ENCODE assay signal across 13 cellular contexts in genomic region chr2:11710210-11710609, GRCh38. TPM values are rescaled to one million over a fixed set of nuclear protein-coding genes. Genes with fewer than 3 reads are reported as not detected.
DNase-seq lines count a peak whose midpoint lies in the region; ATAC-seq and TF ChIP-seq lines count a peak whose summit lies in the region.
"Had no signal": no experiment of that assay in that cellular context is flagged by ENCODE, and none has a peak within 500 bp of the region (broad histone marks: within the 10 kb centered on the region; RNA-seq: fewer than 3 reads in every experiment).

No MANE protein-coding gene starts in this region.

- H3K4me3 ChIP-seq in HFF-Myc (replicated peaks; ENCODE audit: low read depth, low read length), result no peak overlapping the region
- H3K4me3 ChIP-seq in ascending aorta, result no peak overlapping the region
- H3K4me3 ChIP-seq in gastroesophageal sphincter, result no peak overlapping the region
- H3K4me3 ChIP-seq: uterus had no signal

- no peaks in the 10 kb centered on the region for H3K9me3 ChIP-seq in ascending aorta
- no peaks in the 10 kb centered on the region for H3K9me3 ChIP-seq in gastroesophageal sphincter
- H3K9me3 ChIP-seq: uterus had no signal

- H3K36me3 ChIP-seq in ascending aorta (no peaks in the 10 kb centered on the region), gastroesophageal sphincter (no peaks in the 10 kb centered on the region)
- H3K36me3 ChIP-seq: uterus had no signal

- H3K27me3 ChIP-seq in ascending aorta (no peaks in the 10 kb centered on the region), gastroesophageal sphincter (no peaks in the 10 kb centered on the region)
- H3K27me3 ChIP-seq: uterus had no signal

- peaks cover 4 to 12% of the 10 kb centered on the region in 2 donors for H3K4me1 ChIP-seq in ascending aorta
- peaks cover 3 to 28% (median 12%) of the 10 kb centered on the region in 3 donors for H3K4me1 ChIP-seq in gastroesophageal sphincter
- H3K4me1 ChIP-seq: uterus had no signal

- no peak for TF ChIP-seq EP300 in gastroesophageal sphincter (IDR thresholded peaks at IDR 0.05)

- no peak for TF ChIP-seq CTCF in HFF-Myc (IDR thresholded peaks at IDR 0.05; ENCODE audit: low read depth, low read length, missing control alignments)
- TF ChIP-seq CTCF in ascending aorta (IDR thresholded peaks at IDR 0.05), result no peak
- TF ChIP-seq CTCF in gastroesophageal sphincter (IDR thresholded peaks at IDR 0.05), result no peak

- ATAC-seq in gastroesophageal sphincter (peak; percentile 86), HG03039 (IDR thresholded peaks at IDR 0.05; ENCODE audit: unreplicated experiment) (no peak)

- intact Hi-C loops in ascending aorta (cut with DNase I), result loop anchor here (2.0 kb wide), 1 partner anchor 29 kb away; no protein-coding TSS in a partner anchor

- H3K27ac ChIP-seq in ascending aorta, result peak overlapping the region; percentile 58 to 73
- peak overlapping the region; percentile 32 to 81 (median 72) for H3K27ac ChIP-seq in gastroesophageal sphincter

- WGBS in gastroesophageal sphincter (ENCODE audit: low coverage in 1 of 2), 2 donors, result 20 to 34% methylated on average over 3 of the region's 3 CpGs

- TF ChIP-seq POLR2A in gastroesophageal sphincter (IDR thresholded peaks at IDR 0.05), result no peak

- DNase-seq in HFF-Myc (ENCODE audit: extremely low read depth, low read depth), result peak; percentile 21
- DNase-seq in ascending aorta (ENCODE audit: low spot score in 2 of 2), result peak in 1 of 2 donors; percentile 77
- peak; percentile 60 for DNase-seq in stromal cell of bone marrow (ENCODE audit: low read depth)
- DNase-seq in stimulated activated CD8-positive, alpha-beta memory T cell treated with anti-CD3 and anti-CD28 coated beads, Interleukin-4, amount 100 ng/mL, for 48 hours, result no peak
- DNase-seq in activated T-cell treated with anti-CD3 and anti-CD28 coated beads, Interleukin-2, amount 50 U/mL, for 48 hours, result no peak
- DNase-seq in activated CD4-positive, alpha-beta T cell treated with anti-CD3 and anti-CD28 coated beads, Interleukin-2, amount 50 U/mL, for 1 hour, result no peak
- DNase-seq: DMS53, NCI-H524 had no signal

RNA-seq across cellular contexts. Expression of gene LPIN1, which starts 36.2 kb away (rescaled TPM):
- 13.8 TPM for total RNA-seq in ascending aorta
- total RNA-seq in gastroesophageal sphincter, result 10 to 100 TPM; 47.3 to 70.1 (median 50.0) TPM

RNA-seq across cellular contexts. Expression of gene NTSR2, which starts 40.2 kb away (rescaled TPM):
- total RNA-seq in ascending aorta (not detected), gastroesophageal sphincter (not detected)
- total RNA-seq: activated T-helper 2 cell treated with anti-CD3 and anti-CD28 coated beads, Interferon-gamma antibody, Interleukin-2, Interleukin-4, amounts not matched to agents 10 μg/mL and 5 μg/mL and 100 μg/mL, durations not matched to agents 14 hours and 24 hours and 36 hours; mononuclear cell; uterus had no signal

Comparison
In these comparisons a context has a peak if more than half of its experiments do, and no peak if none do; other contexts are left out.
1. DNase-seq: peak in HFF-Myc (single experiment) and stromal cell of bone marrow (single experiment); none in stimulated activated CD8-positive, alpha-beta memory T cell treated with anti-CD3 and anti-CD28 coated beads, Interleukin-4, amount 100 ng/mL, for 48 hours (single experiment), activated T-cell treated with anti-CD3 and anti-CD28 coated beads, Interleukin-2, amount 50 U/mL, for 48 hours (0 of 2) and activated CD4-positive, alpha-beta T cell treated with anti-CD3 and anti-CD28 coated beads, Interleukin-2, amount 50 U/mL, for 1 hour (single experiment).